ENCODE assay signal across 1 cellular context in genomic region chr7:74584160-74584954, GRCh38.
TF ChIP-seq lines count a peak whose summit lies in the region.

No MANE protein-coding gene starts in this region.

TF ChIP-seq in HepG2, 621 proteins besides CTCF, POLR2A, EP300 and RAD21 (continued from another document and continues in another):
- TF ChIP-seq ARID4A (CRISPR knock-in tag; IDR thresholded peaks at IDR 0.05; ENCODE audit: borderline replicate concordance) (peak; percentile 16; the same call in 1 of the 2 replicates), NRL (CRISPR knock-in tag; IDR thresholded peaks at IDR 0.05; ENCODE audit: borderline replicate concordance) (no peak), ZNF512 (CRISPR knock-in tag; IDR thresholded peaks at IDR 0.05) (no peak), ZNF75D (CRISPR knock-in tag; IDR thresholded peaks at IDR 0.05; ENCODE audit: borderline replicate concordance) (no peak), ZIK1 (CRISPR knock-in tag; IDR thresholded peaks at IDR 0.05; ENCODE audit: borderline replicate concordance, low read depth) (no peak), CHD2 (IDR thresholded peaks at IDR 0.05; ENCODE audit: low read depth, low read length) (no peak), ZBTB40 (IDR thresholded peaks at IDR 0.05) (no peak), ZBTB40 (CRISPR knock-in tag; IDR thresholded peaks at IDR 0.05) (no peak), JUNB (CRISPR knock-in tag; IDR thresholded peaks at IDR 0.05; ENCODE audit: borderline replicate concordance) (no peak), SNAPC4 (CRISPR knock-in tag; IDR thresholded peaks at IDR 0.05) (no peak), YEATS2 (CRISPR knock-in tag; IDR thresholded peaks at IDR 0.05; ENCODE audit: borderline replicate concordance) (no peak), ZSCAN20 (CRISPR knock-in tag; IDR thresholded peaks at IDR 0.05; ENCODE audit: borderline replicate concordance) (no peak), RCOR2 (CRISPR knock-in tag; IDR thresholded peaks at IDR 0.05) (no peak), MAFF (IDR thresholded peaks at IDR 0.05; ENCODE audit: low read depth, low read length) (no peak), NR2F1 (CRISPR knock-in tag; IDR thresholded peaks at IDR 0.05) (no peak), ESRRA (CRISPR knock-in tag; IDR thresholded peaks at IDR 0.05; ENCODE audit: low read depth) (no peak), IKZF5 (CRISPR knock-in tag; IDR thresholded peaks at IDR 0.05) (peak; percentile 29; the same call in 1 of the 2 replicates), CREM (IDR thresholded peaks at IDR 0.05) (peak; percentile 54; the same call in 1 of the 2 replicates), CREM (CRISPR knock-in tag; IDR thresholded peaks at IDR 0.05) (no peak), GATA4 (IDR thresholded peaks at IDR 0.05; ENCODE audit: borderline replicate concordance, low read depth) (peak; percentile 90), SETDB1 (CRISPR knock-in tag; IDR thresholded peaks at IDR 0.05; ENCODE audit: borderline replicate concordance) (no peak), ZBTB44 (CRISPR knock-in tag; IDR thresholded peaks at IDR 0.05) (no peak), TEF (CRISPR knock-in tag; IDR thresholded peaks at IDR 0.05) (no peak), ZBTB7B (CRISPR knock-in tag; IDR thresholded peaks at IDR 0.05) (no peak), ZNF350 (CRISPR knock-in tag; IDR thresholded peaks at IDR 0.05; ENCODE audit: borderline replicate concordance, low read depth) (no peak), CEBPG (CRISPR knock-in tag; IDR thresholded peaks at IDR 0.05) (0 out of 2 replicates have a peak, but pooled peaks have one; percentile 26), HBP1 (CRISPR knock-in tag; IDR thresholded peaks at IDR 0.05; ENCODE audit: low read depth) (no peak), ZNF724P (CRISPR knock-in tag; IDR thresholded peaks at IDR 0.05; ENCODE audit: borderline replicate concordance) (no peak)
